1 cellular context compared by ENCODE assay signal in genomic region chr6:43059168-43060033, GRCh38.
A peak's percentile ranks its signal among the peaks of the same experiment; 100 is the strongest.
TF ChIP-seq lines count a peak whose summit lies in the region.

Gene KLC4 (plus strand): TSS chr6:43059631. CDS start chr6:43061336, 1,705 bp downstream.
Gene MRPL2 (minus strand): TSS chr6:43059434. CDS start chr6:43059381, 53 bp downstream.

TF ChIP-seq in WTC11, 78 proteins besides CTCF, POLR2A, EP300 and RAD21 (continued from another document):
- peak; percentile 83; the same call in 1 of the 2 replicates for TF ChIP-seq ATF1 (CRISPR knock-in tag; IDR thresholded peaks at IDR 0.05)
- TF ChIP-seq NFYB (CRISPR knock-in tag; conservative IDR thresholded peaks at IDR 0.05; ENCODE audit: low read depth), result peak; percentile 41; the same call in 1 of the 2 replicates
- no peak for TF ChIP-seq FOXP4 (CRISPR knock-in tag; IDR thresholded peaks at IDR 0.05)
- TF ChIP-seq CREB1 (CRISPR knock-in tag; IDR thresholded peaks at IDR 0.05), result peak; percentile 81; the same call in 1 of the 2 replicates
- peak; percentile 84 for TF ChIP-seq ZNF121 (CRISPR knock-in tag; IDR thresholded peaks at IDR 0.05)
- no peak for TF ChIP-seq ZBTB21 (CRISPR knock-in tag; IDR thresholded peaks at IDR 0.05; ENCODE audit: borderline replicate concordance)
- no peak for TF ChIP-seq RORB (CRISPR knock-in tag; IDR thresholded peaks at IDR 0.05)
- no peak for TF ChIP-seq IRF1 (CRISPR knock-in tag; IDR thresholded peaks at IDR 0.05)
- TF ChIP-seq NFATC4 (CRISPR knock-in tag; IDR thresholded peaks at IDR 0.05), result no peak
